1 cellular context compared by ENCODE assay signal in genomic region chr12:80713419-80713818, GRCh38.
TF ChIP-seq lines count a peak whose summit lies in the region.

No MANE protein-coding gene starts in this region.

TF ChIP-seq in GM23338, 12 proteins besides CTCF, POLR2A, EP300 and RAD21 (continued from another document):
- TF ChIP-seq ZNF462 (CRISPR knock-in tag; IDR thresholded peaks at IDR 0.05): no peak
- no peak for TF ChIP-seq ETS1 (IDR thresholded peaks at IDR 0.05)
- TF ChIP-seq POLR2AphosphoS5 (IDR thresholded peaks at IDR 0.05; ENCODE audit: low read depth): no peak
- no peak for TF ChIP-seq CREB1 (CRISPR knock-in tag; IDR thresholded peaks at IDR 0.05; ENCODE audit: low read depth)
- TF ChIP-seq ZNF114 (CRISPR knock-in tag; IDR thresholded peaks at IDR 0.05): no peak
- TF ChIP-seq ZNF331 (CRISPR knock-in tag; IDR thresholded peaks at IDR 0.05; ENCODE audit: low read depth): no peak
- no peak for TF ChIP-seq REST (IDR thresholded peaks at IDR 0.05; ENCODE audit: unreplicated experiment)
- TF ChIP-seq NANOG (IDR thresholded peaks at IDR 0.05; ENCODE audit: borderline replicate concordance): no peak
- TF ChIP-seq EZH2 (IDR thresholded peaks at IDR 0.05; ENCODE audit: low read depth, unreplicated experiment): no peak
- no peak for TF ChIP-seq STAT1 (IDR thresholded peaks at IDR 0.05; ENCODE audit: unreplicated experiment)
TF ChIP-seq in GM23338: peak in this region for 0.
